Comparison of ENCODE assay signal across 1 cellular context in the genomic region with DNA sequence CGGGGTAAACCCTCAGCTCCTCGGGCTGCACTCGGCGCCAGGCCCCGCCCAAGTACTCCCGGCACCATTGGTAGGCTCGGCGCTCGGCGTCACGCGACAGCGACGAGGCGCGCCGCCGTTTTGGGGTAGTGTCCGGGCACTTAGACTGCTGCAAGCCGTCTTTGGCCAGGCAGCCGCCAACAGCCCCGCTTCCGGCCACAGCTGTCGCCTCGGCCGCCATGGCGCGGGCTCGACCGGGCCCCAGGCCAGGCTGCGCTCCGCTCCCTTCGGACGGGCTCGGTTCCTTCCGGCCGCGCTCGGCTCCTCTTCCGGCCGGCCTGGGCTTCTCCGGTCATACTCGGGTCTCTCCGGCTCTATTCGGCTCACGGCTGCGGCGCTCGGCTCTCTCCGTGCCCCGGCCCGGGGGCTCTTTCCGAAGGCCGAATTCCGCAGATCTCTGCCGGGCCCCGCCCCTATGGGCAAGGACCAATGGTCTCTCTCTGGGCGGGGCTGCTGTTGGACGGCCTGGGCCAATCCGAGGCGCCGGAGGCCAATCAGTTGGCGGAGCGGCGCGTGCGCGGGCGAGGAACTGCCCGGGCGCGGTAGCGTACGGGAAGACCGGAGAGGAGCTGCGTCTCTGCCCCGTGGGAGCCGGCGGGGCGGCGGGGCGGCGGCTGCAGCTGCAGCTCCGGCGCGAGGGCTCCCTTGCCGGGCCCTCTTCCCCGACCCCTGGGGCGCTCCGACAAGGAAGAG.
TF ChIP-seq lines count a peak whose summit lies in the region.

Gene CHKB, minus strand, starts transcription at position 288 of the 732 bp plus-strand sequence. Its CDS starts 68 bp downstream, at position 220.

TF ChIP-seq in GM12878, 131 proteins besides CTCF, POLR2A, EP300 and RAD21 (continued from another document and continues in another):
- TF ChIP-seq, protein P1, sequence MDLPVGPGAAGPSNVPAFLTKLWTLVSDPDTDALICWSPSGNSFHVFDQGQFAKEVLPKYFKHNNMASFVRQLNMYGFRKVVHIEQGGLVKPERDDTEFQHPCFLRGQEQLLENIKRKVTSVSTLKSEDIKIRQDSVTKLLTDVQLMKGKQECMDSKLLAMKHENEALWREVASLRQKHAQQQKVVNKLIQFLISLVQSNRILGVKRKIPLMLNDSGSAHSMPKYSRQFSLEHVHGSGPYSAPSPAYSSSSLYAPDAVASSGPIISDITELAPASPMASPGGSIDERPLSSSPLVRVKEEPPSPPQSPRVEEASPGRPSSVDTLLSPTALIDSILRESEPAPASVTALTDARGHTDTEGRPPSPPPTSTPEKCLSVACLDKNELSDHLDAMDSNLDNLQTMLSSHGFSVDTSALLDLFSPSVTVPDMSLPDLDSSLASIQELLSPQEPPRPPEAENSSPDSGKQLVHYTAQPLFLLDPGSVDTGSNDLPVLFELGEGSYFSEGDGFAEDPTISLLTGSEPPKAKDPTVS (IDR thresholded peaks at IDR 0.05; ENCODE audit: low read depth, low read length) = no peak
- TF ChIP-seq, protein P2, sequence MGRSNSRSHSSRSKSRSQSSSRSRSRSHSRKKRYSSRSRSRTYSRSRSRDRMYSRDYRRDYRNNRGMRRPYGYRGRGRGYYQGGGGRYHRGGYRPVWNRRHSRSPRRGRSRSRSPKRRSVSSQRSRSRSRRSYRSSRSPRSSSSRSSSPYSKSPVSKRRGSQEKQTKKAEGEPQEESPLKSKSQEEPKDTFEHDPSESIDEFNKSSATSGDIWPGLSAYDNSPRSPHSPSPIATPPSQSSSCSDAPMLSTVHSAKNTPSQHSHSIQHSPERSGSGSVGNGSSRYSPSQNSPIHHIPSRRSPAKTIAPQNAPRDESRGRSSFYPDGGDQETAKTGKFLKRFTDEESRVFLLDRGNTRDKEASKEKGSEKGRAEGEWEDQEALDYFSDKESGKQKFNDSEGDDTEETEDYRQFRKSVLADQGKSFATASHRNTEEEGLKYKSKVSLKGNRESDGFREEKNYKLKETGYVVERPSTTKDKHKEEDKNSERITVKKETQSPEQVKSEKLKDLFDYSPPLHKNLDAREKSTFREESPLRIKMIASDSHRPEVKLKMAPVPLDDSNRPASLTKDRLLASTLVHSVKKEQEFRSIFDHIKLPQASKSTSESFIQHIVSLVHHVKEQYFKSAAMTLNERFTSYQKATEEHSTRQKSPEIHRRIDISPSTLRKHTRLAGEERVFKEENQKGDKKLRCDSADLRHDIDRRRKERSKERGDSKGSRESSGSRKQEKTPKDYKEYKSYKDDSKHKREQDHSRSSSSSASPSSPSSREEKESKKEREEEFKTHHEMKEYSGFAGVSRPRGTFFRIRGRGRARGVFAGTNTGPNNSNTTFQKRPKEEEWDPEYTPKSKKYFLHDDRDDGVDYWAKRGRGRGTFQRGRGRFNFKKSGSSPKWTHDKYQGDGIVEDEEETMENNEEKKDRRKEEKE (IDR thresholded peaks at IDR 0.05) = no peak
- no peak for TF ChIP-seq RBBP5 (conservative IDR thresholded peaks at IDR 0.05)
- no peak for TF ChIP-seq SIN3A (IDR thresholded peaks at IDR 0.05; ENCODE audit: low read depth, low read length)
- no peak for TF ChIP-seq ASH2L (IDR thresholded peaks at IDR 0.05; ENCODE audit: borderline replicate concordance, low read depth)
- TF ChIP-seq IKZF1 (conservative IDR thresholded peaks at IDR 0.05) = peak; percentile 52; the same call in 1 of the 2 replicates
- peak; percentile 55 for TF ChIP-seq LARP7 (IDR thresholded peaks at IDR 0.05)
- no peak for TF ChIP-seq IKZF2 (IDR thresholded peaks at IDR 0.05)
- peak; percentile 29 for TF ChIP-seq E4F1 (IDR thresholded peaks at IDR 0.05; ENCODE audit: borderline replicate concordance, partially characterized antibody)
- TF ChIP-seq STAT1 (conservative IDR thresholded peaks at IDR 0.05) = 0 out of 2 replicates have a peak, but pooled peaks have one; percentile 26
- TF ChIP-seq, protein P3, sequence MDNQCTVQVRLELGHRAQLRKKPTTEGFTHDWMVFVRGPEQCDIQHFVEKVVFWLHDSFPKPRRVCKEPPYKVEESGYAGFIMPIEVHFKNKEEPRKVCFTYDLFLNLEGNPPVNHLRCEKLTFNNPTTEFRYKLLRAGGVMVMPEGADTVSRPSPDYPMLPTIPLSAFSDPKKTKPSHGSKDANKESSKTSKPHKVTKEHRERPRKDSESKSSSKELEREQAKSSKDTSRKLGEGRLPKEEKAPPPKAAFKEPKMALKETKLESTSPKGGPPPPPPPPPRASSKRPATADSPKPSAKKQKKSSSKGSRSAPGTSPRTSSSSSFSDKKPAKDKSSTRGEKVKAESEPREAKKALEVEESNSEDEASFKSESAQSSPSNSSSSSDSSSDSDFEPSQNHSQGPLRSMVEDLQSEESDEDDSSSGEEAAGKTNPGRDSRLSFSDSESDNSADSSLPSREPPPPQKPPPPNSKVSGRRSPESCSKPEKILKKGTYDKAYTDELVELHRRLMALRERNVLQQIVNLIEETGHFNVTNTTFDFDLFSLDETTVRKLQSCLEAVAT (IDR thresholded peaks at IDR 0.05) = 0 out of 2 replicates have a peak, but pooled peaks have one; percentile 14
- no peak for TF ChIP-seq NFYA (IDR thresholded peaks at IDR 0.05; ENCODE audit: borderline replicate concordance, low read depth, low read length)
- no peak for TF ChIP-seq SKIL (IDR thresholded peaks at IDR 0.05; ENCODE audit: low read depth, poor library complexity, severe bottlenecking)
- TF ChIP-seq CREB1 (IDR thresholded peaks at IDR 0.05; ENCODE audit: low read depth) = peak; percentile 88
- TF ChIP-seq, protein P4, sequence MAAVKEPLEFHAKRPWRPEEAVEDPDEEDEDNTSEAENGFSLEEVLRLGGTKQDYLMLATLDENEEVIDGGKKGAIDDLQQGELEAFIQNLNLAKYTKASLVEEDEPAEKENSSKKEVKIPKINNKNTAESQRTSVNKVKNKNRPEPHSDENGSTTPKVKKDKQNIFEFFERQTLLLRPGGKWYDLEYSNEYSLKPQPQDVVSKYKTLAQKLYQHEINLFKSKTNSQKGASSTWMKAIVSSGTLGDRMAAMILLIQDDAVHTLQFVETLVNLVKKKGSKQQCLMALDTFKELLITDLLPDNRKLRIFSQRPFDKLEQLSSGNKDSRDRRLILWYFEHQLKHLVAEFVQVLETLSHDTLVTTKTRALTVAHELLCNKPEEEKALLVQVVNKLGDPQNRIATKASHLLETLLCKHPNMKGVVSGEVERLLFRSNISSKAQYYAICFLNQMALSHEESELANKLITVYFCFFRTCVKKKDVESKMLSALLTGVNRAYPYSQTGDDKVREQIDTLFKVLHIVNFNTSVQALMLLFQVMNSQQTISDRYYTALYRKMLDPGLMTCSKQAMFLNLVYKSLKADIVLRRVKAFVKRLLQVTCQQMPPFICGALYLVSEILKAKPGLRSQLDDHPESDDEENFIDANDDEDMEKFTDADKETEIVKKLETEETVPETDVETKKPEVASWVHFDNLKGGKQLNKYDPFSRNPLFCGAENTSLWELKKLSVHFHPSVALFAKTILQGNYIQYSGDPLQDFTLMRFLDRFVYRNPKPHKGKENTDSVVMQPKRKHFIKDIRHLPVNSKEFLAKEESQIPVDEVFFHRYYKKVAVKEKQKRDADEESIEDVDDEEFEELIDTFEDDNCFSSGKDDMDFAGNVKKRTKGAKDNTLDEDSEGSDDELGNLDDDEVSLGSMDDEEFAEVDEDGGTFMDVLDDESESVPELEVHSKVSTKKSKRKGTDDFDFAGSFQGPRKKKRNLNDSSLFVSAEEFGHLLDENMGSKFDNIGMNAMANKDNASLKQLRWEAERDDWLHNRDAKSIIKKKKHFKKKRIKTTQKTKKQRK (IDR thresholded peaks at IDR 0.05; ENCODE audit: low read depth, low read length) = no peak
- TF ChIP-seq, protein P5, sequence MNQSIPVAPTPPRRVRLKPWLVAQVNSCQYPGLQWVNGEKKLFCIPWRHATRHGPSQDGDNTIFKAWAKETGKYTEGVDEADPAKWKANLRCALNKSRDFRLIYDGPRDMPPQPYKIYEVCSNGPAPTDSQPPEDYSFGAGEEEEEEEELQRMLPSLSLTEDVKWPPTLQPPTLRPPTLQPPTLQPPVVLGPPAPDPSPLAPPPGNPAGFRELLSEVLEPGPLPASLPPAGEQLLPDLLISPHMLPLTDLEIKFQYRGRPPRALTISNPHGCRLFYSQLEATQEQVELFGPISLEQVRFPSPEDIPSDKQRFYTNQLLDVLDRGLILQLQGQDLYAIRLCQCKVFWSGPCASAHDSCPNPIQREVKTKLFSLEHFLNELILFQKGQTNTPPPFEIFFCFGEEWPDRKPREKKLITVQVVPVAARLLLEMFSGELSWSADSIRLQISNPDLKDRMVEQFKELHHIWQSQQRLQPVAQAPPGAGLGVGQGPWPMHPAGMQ (IDR thresholded peaks at IDR 0.05; ENCODE audit: borderline replicate concordance) = no peak
- peak; percentile 44; the same call in 1 of the 2 replicates for TF ChIP-seq RB1 (IDR thresholded peaks at IDR 0.05; ENCODE audit: borderline replicate concordance)
- TF ChIP-seq, protein P6, sequence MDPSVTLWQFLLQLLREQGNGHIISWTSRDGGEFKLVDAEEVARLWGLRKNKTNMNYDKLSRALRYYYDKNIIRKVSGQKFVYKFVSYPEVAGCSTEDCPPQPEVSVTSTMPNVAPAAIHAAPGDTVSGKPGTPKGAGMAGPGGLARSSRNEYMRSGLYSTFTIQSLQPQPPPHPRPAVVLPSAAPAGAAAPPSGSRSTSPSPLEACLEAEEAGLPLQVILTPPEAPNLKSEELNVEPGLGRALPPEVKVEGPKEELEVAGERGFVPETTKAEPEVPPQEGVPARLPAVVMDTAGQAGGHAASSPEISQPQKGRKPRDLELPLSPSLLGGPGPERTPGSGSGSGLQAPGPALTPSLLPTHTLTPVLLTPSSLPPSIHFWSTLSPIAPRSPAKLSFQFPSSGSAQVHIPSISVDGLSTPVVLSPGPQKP (IDR thresholded peaks at IDR 0.05; ENCODE audit: low read depth, low read length) = no peak; the same call in 1 of the 2 replicates
- no peak for TF ChIP-seq FOXM1 (IDR thresholded peaks at IDR 0.05; ENCODE audit: low read depth, low read length)
- peak; percentile 34; the same call in 1 of the 2 replicates for TF ChIP-seq HCFC1 (IDR thresholded peaks at IDR 0.05; ENCODE audit: low read length)
- peak; percentile 81 for TF ChIP-seq POLR2AphosphoS5 (IDR thresholded peaks at IDR 0.05; ENCODE audit: low read length)
- 0 out of 2 replicates have a peak, but pooled peaks have one; percentile 39 for TF ChIP-seq TCF12 (IDR thresholded peaks at IDR 0.05; ENCODE audit: low read depth, low read length)
- TF ChIP-seq ZBED1 (IDR thresholded peaks at IDR 0.05; ENCODE audit: borderline replicate concordance) = no peak
- TF ChIP-seq ZNF687 (IDR thresholded peaks at IDR 0.05) = peak; percentile 42
- TF ChIP-seq, protein P7, sequence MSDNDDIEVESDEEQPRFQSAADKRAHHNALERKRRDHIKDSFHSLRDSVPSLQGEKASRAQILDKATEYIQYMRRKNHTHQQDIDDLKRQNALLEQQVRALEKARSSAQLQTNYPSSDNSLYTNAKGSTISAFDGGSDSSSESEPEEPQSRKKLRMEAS (IDR thresholded peaks at IDR 0.05; ENCODE audit: low read depth, low read length) = 0 out of 2 replicates have a peak, but pooled peaks have one; percentile 13
- 0 out of 2 replicates have a peak, but pooled peaks have one; percentile 3 for TF ChIP-seq SMC3 (IDR thresholded peaks at IDR 0.05; ENCODE audit: borderline replicate concordance, low read length)
